ENCODE assay signal across 1 cellular context in genomic region chr22:22761963-22762772, GRCh38.
A peak's percentile ranks its signal among the peaks of the same experiment; 100 is the strongest.
TF ChIP-seq lines count a peak whose summit lies in the region.

No MANE protein-coding gene starts in this region.

TF ChIP-seq in K562, 482 proteins besides CTCF, POLR2A, EP300 and RAD21 (continued from another document and continues in another):
- TF ChIP-seq JUNB (CRISPR knock-in tag; conservative IDR thresholded peaks at IDR 0.05) (0 out of 2 replicates have a peak, but pooled peaks have one; percentile 2), SRSF3 (IDR thresholded peaks at IDR 0.05; ENCODE audit: insufficient read depth, low read length) (peak; percentile 83; the same call in 1 of the 2 replicates), TEAD4 (IDR thresholded peaks at IDR 0.05; ENCODE audit: low read length) (no peak), TEAD4 (CRISPR knock-in tag; IDR thresholded peaks at IDR 0.05; ENCODE audit: borderline replicate concordance) (peak; percentile 53; the same call in 1 of the 2 replicates), PHB (CRISPR knock-in tag; IDR thresholded peaks at IDR 0.05) (peak; percentile 90; the same call in 1 of the 2 replicates), FOXP1 (CRISPR knock-in tag; IDR thresholded peaks at IDR 0.05) (no peak), ZNF277 (CRISPR knock-in tag; IDR thresholded peaks at IDR 0.05; ENCODE audit: borderline replicate concordance) (peak; percentile 80; the same call in 1 of the 2 replicates), ZNF143 (CRISPR knock-in tag; IDR thresholded peaks at IDR 0.05) (no peak), ARID3B (CRISPR knock-in tag; IDR thresholded peaks at IDR 0.05; ENCODE audit: borderline replicate concordance) (peak; percentile 83; the same call in 1 of the 2 replicates), ZNF165 (CRISPR knock-in tag; IDR thresholded peaks at IDR 0.05; ENCODE audit: borderline replicate concordance) (peak; percentile 85; the same call in 1 of the 2 replicates), CLOCK (CRISPR knock-in tag; IDR thresholded peaks at IDR 0.05; ENCODE audit: borderline replicate concordance) (no peak), PRMT5 (CRISPR knock-in tag; IDR thresholded peaks at IDR 0.05) (0 out of 2 replicates have a peak, but pooled peaks have one; percentile 20), AFF4 (CRISPR knock-in tag; IDR thresholded peaks at IDR 0.05) (no peak), CAMTA2 (CRISPR knock-in tag; conservative IDR thresholded peaks at IDR 0.05) (0 out of 2 replicates have a peak, but pooled peaks have one; percentile 30), NR3C1 (CRISPR knock-in tag; IDR thresholded peaks at IDR 0.05) (0 out of 2 replicates have a peak, but pooled peaks have one; percentile 60), EGR1 (conservative IDR thresholded peaks at IDR 0.05) (no peak), ZC3H4 (CRISPR knock-in tag; IDR thresholded peaks at IDR 0.05; ENCODE audit: borderline replicate concordance) (0 out of 2 replicates have a peak, but pooled peaks have one; percentile 37), HOXB6 (CRISPR knock-in tag; IDR thresholded peaks at IDR 0.05; ENCODE audit: borderline replicate concordance) (no peak), ZC3H8 (IDR thresholded peaks at IDR 0.05) (no peak), ZNF280B (CRISPR knock-in tag; IDR thresholded peaks at IDR 0.05) (0 out of 2 replicates have a peak, but pooled peaks have one; percentile 64), TRIM25 (IDR thresholded peaks at IDR 0.05; ENCODE audit: borderline replicate concordance) (no peak), SMC3 (conservative IDR thresholded peaks at IDR 0.05; ENCODE audit: insufficient read depth, low read depth, low read length) (0 out of 2 replicates have a peak, but pooled peaks have one; percentile 3), ARID4B (CRISPR knock-in tag; IDR thresholded peaks at IDR 0.05) (peak; percentile 59; the same call in 1 of the 2 replicates), MCM3 (IDR thresholded peaks at IDR 0.05) (0 out of 2 replicates have a peak, but pooled peaks have one; percentile 4), ZNF124 (CRISPR knock-in tag; IDR thresholded peaks at IDR 0.05) (0 out of 2 replicates have a peak, but pooled peaks have one; percentile 69), NONO (IDR thresholded peaks at IDR 0.05; ENCODE audit: low read depth in 2 of 2, low read length in 1 of 2) (no peak), POLR3G (IDR thresholded peaks at IDR 0.05; ENCODE audit: extremely low read depth, insufficient read length, insufficient replicate concordance) (no peak), ZNF212 (CRISPR knock-in tag; IDR thresholded peaks at IDR 0.05) (no peak), NR2C2 (CRISPR knock-in tag; IDR thresholded peaks at IDR 0.05) (peak; percentile 72), NR2C2 (tag; IDR thresholded peaks at IDR 0.05) (no peak), REST (CRISPR knock-in tag; IDR thresholded peaks at IDR 0.05; ENCODE audit: low read depth) (0 out of 2 replicates have a peak, but pooled peaks have one; percentile 51), TEAD1 (CRISPR knock-in tag; IDR thresholded peaks at IDR 0.05) (peak in 1 of 2 experiments; percentile 61; a peak in 1 of 4 replicates), GTF2E2 (tag; IDR thresholded peaks at IDR 0.05) (no peak), ZFP1 (CRISPR knock-in tag; IDR thresholded peaks at IDR 0.05) (peak; percentile 46; the same call in 1 of the 2 replicates), MAFF (IDR thresholded peaks at IDR 0.05; ENCODE audit: low read length) (peak; percentile 13; the same call in 1 of the 2 replicates), MTF1 (CRISPR knock-in tag; IDR thresholded peaks at IDR 0.05; ENCODE audit: borderline replicate concordance) (0 out of 2 replicates have a peak, but pooled peaks have one; percentile 53), LARP7 (IDR thresholded peaks at IDR 0.05) (no peak), MAFG (tag; conservative IDR thresholded peaks at IDR 0.05) (peak; percentile 33), KLF6 (CRISPR knock-in tag; IDR thresholded peaks at IDR 0.05; ENCODE audit: borderline replicate concordance) (no peak)
